Comparison of ENCODE assay signal across 8 cellular contexts in the genomic region with DNA sequence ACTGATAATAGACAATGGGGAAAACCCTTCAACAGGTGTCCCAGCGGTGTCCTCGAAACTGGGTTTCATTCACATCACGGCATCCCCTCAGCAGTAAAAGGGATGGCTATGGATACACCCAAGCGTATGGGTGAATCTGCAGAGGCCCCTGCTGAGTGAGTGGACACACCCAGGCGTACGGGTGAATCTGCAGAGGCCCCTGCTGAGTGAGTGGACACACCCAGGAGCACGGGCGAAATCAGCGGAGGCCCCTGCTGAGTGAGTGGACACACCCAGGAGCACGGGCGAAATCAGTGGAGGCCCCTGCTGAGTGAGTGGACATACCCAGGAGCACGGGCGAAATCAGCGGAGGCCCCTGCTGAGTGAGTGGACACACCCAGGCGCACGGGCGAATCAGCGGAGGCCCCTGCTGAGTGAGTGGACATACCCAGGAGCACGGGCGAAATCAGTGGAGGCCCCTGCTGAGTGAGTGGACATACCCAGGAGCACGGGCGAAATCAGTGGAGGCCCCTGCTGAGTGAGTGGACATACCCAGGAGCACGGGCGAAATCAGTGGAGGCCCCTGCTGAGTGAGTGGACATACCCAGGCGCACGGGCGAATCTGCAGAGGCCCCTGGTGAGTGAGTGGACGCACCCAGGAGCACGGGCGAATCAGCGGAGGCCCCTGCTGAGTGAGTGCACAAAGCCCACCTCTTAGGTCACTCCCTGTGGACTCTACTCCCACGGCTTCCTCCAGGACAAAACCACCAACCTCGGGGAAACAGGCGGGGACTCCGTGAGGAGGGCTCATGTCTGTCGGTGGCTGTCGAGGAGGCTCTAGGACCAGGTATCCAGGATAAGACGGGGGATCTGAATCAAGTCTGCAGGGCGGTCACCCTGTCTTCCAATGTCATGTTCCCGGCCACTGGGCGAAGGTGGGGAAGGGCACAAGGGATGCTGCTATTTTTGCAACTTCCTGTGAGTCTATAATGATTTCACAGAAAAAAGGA.
DNase-seq lines count a peak whose midpoint lies in the region; ATAC-seq, FAIRE-seq and TF ChIP-seq lines count a peak whose summit lies in the region.
"Not testable (repeated sequence)": the region's sequence is repeated elsewhere in the genome, so short reads cannot be mapped to it uniquely, and the experiment has no call there.

No MANE protein-coding gene starts in this region.

- POLR2A ChIA-PET in PC-9 (lab: Charles Lee; ENCODE audit: unreplicated experiment) = interaction anchor here (0.6 kb wide), 1 partner anchor 137 kb away, joined by 11 read pairs; no protein-coding TSS in a partner anchor

- H3K4me2 ChIP-seq in PC-9 = peak overlapping the region; percentile 70
- H3K4me2 ChIP-seq in smooth muscle cell = not testable (repeated sequence)

- H3K79me2 ChIP-seq in PC-9 (ENCODE audit: low read depth) (peaks cover 93% of the 10 kb centered on the region), smooth muscle cell (ENCODE audit: low read depth) (peaks cover 98% of the 10 kb centered on the region)

- not testable (repeated sequence) for ATAC-seq in right cardiac atrium, natural killer cell

- H3K9me2 ChIP-seq in PC-9 (ENCODE audit: insufficient read depth) = not testable (repeated sequence)

- not testable (repeated sequence) for H3K27me3 Mint-ChIP-seq in chondrocyte (ENCODE audit: low read depth); natural killer cell (ENCODE audit: low read depth in 2 of 2)

- H3K36me3 Mint-ChIP-seq in chondrocyte (ENCODE audit: low read depth); natural killer cell: not testable (repeated sequence)

- WGBS in right cardiac atrium = 82% methylated on average over 39 of the region's 41 CpGs
- 90% methylated on average over 41 of the region's 41 CpGs for WGBS in smooth muscle cell (ENCODE audit: low lambda C conversion rate)

- FAIRE-seq in GM12891 (lab: Jason Lieb, UNC) = peak; percentile 5

- not testable (repeated sequence) for TF ChIP-seq POLR2A in GM12891 (IDR thresholded peaks at IDR 0.05; ENCODE audit: low read depth, low read length)

- not testable (repeated sequence) for H3K4me3 ChIP-seq in PC-9; right cardiac atrium (ENCODE audit: low read length); smooth muscle cell

- H4K20me1 ChIP-seq in PC-9 (ENCODE audit: insufficient read depth) (peaks cover 70% of the 10 kb centered on the region), smooth muscle cell (ENCODE audit: low read depth) (peaks cover 100% of the 10 kb centered on the region)

- not testable (repeated sequence) for BruUV-seq in PC-9 (replicated peaks; lab: Mats Ljungman, UMichigan)

- H3K4me1 ChIP-seq in PC-9 (replicated peaks; ENCODE audit: insufficient read depth) = peaks cover 95% of the 10 kb centered on the region
- peaks cover 22% of the 10 kb centered on the region for H3K4me1 ChIP-seq in right cardiac atrium (ENCODE audit: control insufficient read depth, insufficient read depth, low read length)
- peaks cover 22% of the 10 kb centered on the region for H3K4me1 ChIP-seq in smooth muscle cell (ENCODE audit: low read depth)

- not testable (repeated sequence) for H3K4me3 Mint-ChIP-seq in chondrocyte (ENCODE audit: unreplicated experiment); natural killer cell

- not testable (repeated sequence) for H3K27me3 ChIP-seq in PC-9 (ENCODE audit: insufficient read depth, low read depth); right cardiac atrium (ENCODE audit: control insufficient read depth, insufficient read depth); smooth muscle cell (ENCODE audit: low read depth)

- H3F3A ChIP-seq in PC-9 (ENCODE audit: insufficient read depth, low read depth) (peaks cover 60% of the 10 kb centered on the region), smooth muscle cell (ENCODE audit: low read depth) (peaks cover 10% of the 10 kb centered on the region)

- not testable (repeated sequence) for H3K9me3 ChIP-seq in PC-9 (ENCODE audit: insufficient read depth, low read depth); right cardiac atrium (ENCODE audit: control insufficient read depth, low read length); smooth muscle cell (replicated peaks; ENCODE audit: low read depth)

- not testable (repeated sequence) for H3K9ac ChIP-seq in smooth muscle cell (ENCODE audit: low read depth)

- H3K27ac ChIP-seq in PC-9 (peak overlapping the region; percentile 83), right cardiac atrium (ENCODE audit: low read length) (peak overlapping the region; percentile 13), smooth muscle cell (ENCODE audit: low read depth) (peak overlapping the region; percentile 18)

- H3K9me3 Mint-ChIP-seq in chondrocyte (ENCODE audit: low read depth); natural killer cell: not testable (repeated sequence)

- intact Hi-C loops in PC-9 (cut with micrococcal nuclease; ENCODE audit: unreplicated experiment); right cardiac atrium (cut with DNase I); natural killer cell (cut with micrococcal nuclease): not testable (repeated sequence)

- peak; percentile 74 for DNase-seq in A172 (ENCODE audit: low spot score)
- DNase-seq in GM12891 (ENCODE audit: insufficient read length, low spot score); PC-9; chondrocyte (ENCODE audit: low spot score); natural killer cell; smooth muscle cell (lab: John Stamatoyannopoulos, UW; ENCODE audit: unreplicated experiment): not testable (repeated sequence)
- peak; percentile 11 for DNase-seq in activated CD8-positive, alpha-beta memory T cell treated with anti-CD3 and anti-CD28 coated beads, Interleukin-2, amount 50 U/mL, for 4 hours
- peak in 2 of 3 donors; percentile 53 to 55 for DNase-seq in right cardiac atrium

- TF ChIP-seq CTCF in PC-9 (conservative IDR thresholded peaks at IDR 0.05); chondrocyte (IDR thresholded peaks at IDR 0.05); natural killer cell (IDR thresholded peaks at IDR 0.05); smooth muscle cell (IDR thresholded peaks at IDR 0.05; ENCODE audit: borderline replicate concordance, insufficient read depth, poor library complexity, severe bottlenecking): not testable (repeated sequence)

- not testable (repeated sequence) for H2AFZ ChIP-seq in PC-9; smooth muscle cell (ENCODE audit: low read depth)

- peaks cover 25% of the 10 kb centered on the region; the same call in 1 of the 2 replicates for H3K36me3 ChIP-seq in PC-9 (ENCODE audit: low read depth)
- H3K36me3 ChIP-seq in smooth muscle cell (ENCODE audit: low read depth) = not testable (repeated sequence)

- CTCF ChIA-PET in PC-9 (lab: Charles Lee) = not testable (repeated sequence)

- H3K27ac Mint-ChIP-seq in chondrocyte (ENCODE audit: unreplicated experiment) = peak overlapping the region; percentile 79
- peak overlapping the region; percentile 61 to 65 for H3K27ac Mint-ChIP-seq in natural killer cell

- H3K4me1 Mint-ChIP-seq in chondrocyte (ENCODE audit: low read depth) (peaks cover 87% of the 10 kb centered on the region), natural killer cell (peaks cover 75 to 76% of the 10 kb centered on the region in 2 donors)

Comparison
In these comparisons a context has a peak if more than half of its experiments do, and no peak if none do; other contexts are left out.
1. H3K27ac ChIP-seq: peak in every context shown above with its lines; median percentile 83 in PC-9; 18 in smooth muscle cell; 13 in right cardiac atrium.